ENCODE assay signal across 14 cellular contexts in genomic region chr9:27210588-27210987, GRCh38.
"Had no signal": no experiment of that assay in that cellular context is flagged by ENCODE, and none has a peak within 500 bp of the region (broad histone marks: within the 10 kb centered on the region; RNA-seq: fewer than 3 reads in every experiment).

No MANE protein-coding gene starts in this region.

- H3K4me1 Mint-ChIP-seq: naive thymus-derived CD4-positive, alpha-beta T cell had no signal

- H3K9me3 ChIP-seq: heart left ventricle, psoas muscle had no signal

- H3K36me3 Mint-ChIP-seq: naive thymus-derived CD4-positive, alpha-beta T cell had no signal

- H3K9me3 Mint-ChIP-seq: dendritic cell treated with granulocyte-macrophage colony-stimulating factor and Interleukin-4, amounts not matched to agents 40 ng/mL and 50 ng/mL, for 4 days; naive thymus-derived CD4-positive, alpha-beta T cell; nephron progenitor cell had no signal

- H3K4me1 ChIP-seq: heart left ventricle, parathyroid adenoma, psoas muscle had no signal

- DNase-seq: heart left ventricle; hypothalamus; kidney glomerular epithelial cell; naive thymus-derived CD4-positive, alpha-beta T cell; nephron progenitor cell; psoas muscle; retina; stimulated activated CD4-positive, alpha-beta T cell treated with anti-CD3 and anti-CD28 coated beads, Interleukin-2, amount 100 ng/mL, for 24 hours; stimulated activated CD4-positive, alpha-beta T cell treated with anti-CD3 and anti-CD28 coated beads, Interleukin-4, amount 100 ng/mL, for 4 hours; stimulated activated naive CD4-positive, alpha-beta T cell had no signal

- ATAC-seq: heart left ventricle; naive thymus-derived CD4-positive, alpha-beta T cell; psoas muscle; sciatic nerve had no signal

- H3K27ac Mint-ChIP-seq: dendritic cell treated with granulocyte-macrophage colony-stimulating factor and Interleukin-4, amounts not matched to agents 40 ng/mL and 50 ng/mL, for 4 days; naive thymus-derived CD4-positive, alpha-beta T cell; nephron progenitor cell had no signal

- H3K27me3 Mint-ChIP-seq: dendritic cell treated with granulocyte-macrophage colony-stimulating factor and Interleukin-4, amounts not matched to agents 40 ng/mL and 50 ng/mL, for 4 days had no signal

- H3K4me3 Mint-ChIP-seq: dendritic cell treated with granulocyte-macrophage colony-stimulating factor and Interleukin-4, amounts not matched to agents 40 ng/mL and 50 ng/mL, for 4 days; naive thymus-derived CD4-positive, alpha-beta T cell; nephron progenitor cell had no signal

- H3K27ac ChIP-seq: heart left ventricle, parathyroid adenoma, psoas muscle had no signal

- H3K4me3 ChIP-seq: heart left ventricle, psoas muscle had no signal

- FAIRE-seq: islet of Langerhans had no signal

- H3K9ac ChIP-seq: parathyroid adenoma had no signal

- H3K27me3 ChIP-seq: heart left ventricle had no signal
